Comparison of ENCODE assay signal across 1 cellular context in genomic region chr7:142954680-142955268, GRCh38.
TF ChIP-seq lines count a peak whose summit lies in the region.

No MANE protein-coding gene starts in this region.

TF ChIP-seq in GM12878, 131 proteins besides CTCF, POLR2A, EP300 and RAD21:
- TF ChIP-seq, protein P1, sequence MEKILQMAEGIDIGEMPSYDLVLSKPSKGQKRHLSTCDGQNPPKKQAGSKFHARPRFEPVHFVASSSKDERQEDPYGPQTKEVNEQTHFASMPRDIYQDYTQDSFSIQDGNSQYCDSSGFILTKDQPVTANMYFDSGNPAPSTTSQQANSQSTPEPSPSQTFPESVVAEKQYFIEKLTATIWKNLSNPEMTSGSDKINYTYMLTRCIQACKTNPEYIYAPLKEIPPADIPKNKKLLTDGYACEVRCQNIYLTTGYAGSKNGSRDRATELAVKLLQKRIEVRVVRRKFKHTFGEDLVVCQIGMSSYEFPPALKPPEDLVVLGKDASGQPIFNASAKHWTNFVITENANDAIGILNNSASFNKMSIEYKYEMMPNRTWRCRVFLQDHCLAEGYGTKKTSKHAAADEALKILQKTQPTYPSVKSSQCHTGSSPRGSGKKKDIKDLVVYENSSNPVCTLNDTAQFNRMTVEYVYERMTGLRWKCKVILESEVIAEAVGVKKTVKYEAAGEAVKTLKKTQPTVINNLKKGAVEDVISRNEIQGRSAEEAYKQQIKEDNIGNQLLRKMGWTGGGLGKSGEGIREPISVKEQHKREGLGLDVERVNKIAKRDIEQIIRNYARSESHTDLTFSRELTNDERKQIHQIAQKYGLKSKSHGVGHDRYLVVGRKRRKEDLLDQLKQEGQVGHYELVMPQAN (conservative IDR thresholded peaks at IDR 0.05): no peak
- TF ChIP-seq, protein P2, sequence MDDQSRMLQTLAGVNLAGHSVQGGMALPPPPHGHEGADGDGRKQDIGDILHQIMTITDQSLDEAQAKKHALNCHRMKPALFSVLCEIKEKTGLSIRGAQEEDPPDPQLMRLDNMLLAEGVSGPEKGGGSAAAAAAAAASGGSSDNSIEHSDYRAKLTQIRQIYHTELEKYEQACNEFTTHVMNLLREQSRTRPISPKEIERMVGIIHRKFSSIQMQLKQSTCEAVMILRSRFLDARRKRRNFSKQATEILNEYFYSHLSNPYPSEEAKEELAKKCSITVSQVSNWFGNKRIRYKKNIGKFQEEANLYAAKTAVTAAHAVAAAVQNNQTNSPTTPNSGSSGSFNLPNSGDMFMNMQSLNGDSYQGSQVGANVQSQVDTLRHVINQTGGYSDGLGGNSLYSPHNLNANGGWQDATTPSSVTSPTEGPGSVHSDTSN (IDR thresholded peaks at IDR 0.05; ENCODE audit: insufficient replicate concordance, low read depth, low read length): peak; percentile 13
- TF ChIP-seq SPI1 (IDR thresholded peaks at IDR 0.05; ENCODE audit: borderline replicate concordance, insufficient read depth, low read depth, low read length): peak; percentile 93
